33 cellular contexts compared by ENCODE assay signal in the genomic region with DNA sequence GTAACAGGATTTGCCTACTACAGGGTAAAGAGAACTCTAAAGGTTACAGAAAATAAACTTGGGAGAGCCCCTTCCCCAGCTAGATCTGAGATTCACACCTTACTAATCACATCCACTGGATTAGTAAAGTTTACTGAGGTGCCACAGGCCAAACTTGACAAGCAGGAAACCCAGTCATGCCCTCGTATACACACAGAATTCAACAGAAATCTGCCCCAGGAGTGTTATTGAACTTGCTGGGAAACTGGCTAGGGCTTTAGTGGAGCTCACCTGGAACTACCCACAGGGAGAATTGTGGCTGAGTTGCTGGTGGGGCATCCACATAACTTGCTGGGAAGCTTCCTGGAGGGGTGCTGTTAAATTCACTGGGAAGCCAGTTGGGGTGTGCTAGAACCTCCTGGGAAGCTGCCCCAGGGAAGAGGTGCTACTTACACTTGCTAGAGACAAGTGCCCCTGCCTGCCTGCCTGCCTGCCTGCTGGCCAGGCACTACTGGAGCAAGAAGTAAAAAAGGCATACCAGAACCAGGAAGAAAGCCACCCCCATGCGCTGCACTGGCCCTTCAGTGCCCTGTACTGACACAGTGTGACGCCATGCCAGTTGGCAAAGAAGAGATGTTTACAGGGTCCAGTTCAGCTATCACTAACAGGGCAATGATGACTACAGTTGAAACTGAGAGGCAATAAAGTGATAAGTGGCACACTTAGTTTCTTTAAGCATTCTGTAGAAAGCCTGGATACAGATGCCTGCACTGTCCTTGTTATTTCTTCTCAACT.
DNase-seq lines count a peak whose midpoint lies in the region; ATAC-seq and TF ChIP-seq lines count a peak whose summit lies in the region.
"Had no signal": no experiment of that assay in that cellular context is flagged by ENCODE, and none has a peak within 500 bp of the region (broad histone marks: within the 10 kb centered on the region; RNA-seq: fewer than 3 reads in every experiment).

No MANE protein-coding gene starts in this region.

- 68% methylated on average over 3 of the region's 3 CpGs; no CpG with 5 or more reads in 1 of the 2 donors for WGBS in transverse colon (ENCODE audit: low coverage in 1 of 2), 2 donors

- H3K36me3 Mint-ChIP-seq in activated T-cell treated with anti-CD3 and anti-CD28 coated beads, Interleukin-2, amount 50 U/mL, for 72 hours (ENCODE audit: insufficient read depth in 2 of 2), result peaks cover 0 to 11% of the 10 kb centered on the region in 2 donors
- peaks cover 62% of the 10 kb centered on the region for H3K36me3 Mint-ChIP-seq in activated T-cell treated with anti-CD3 and anti-CD28 coated beads, Interleukin-2, amount 50 U/mL, for 4 hours (ENCODE audit: insufficient read depth)

- H3K4me3 ChIP-seq in duodenal mucosa (ENCODE audit: low read depth in 1 of 2, low read length in 2 of 2), result no peak overlapping the region
- no peak overlapping the region for H3K4me3 ChIP-seq in transverse colon
- H3K4me3 ChIP-seq: A549, esophagus squamous epithelium, lung, testis had no signal

- peak overlapping the region in 1 of 2 donors; percentile 6 for H3K9ac ChIP-seq in duodenal mucosa (ENCODE audit: low read depth in 1 of 2, low read length in 2 of 2)

- H3K27me3 ChIP-seq in duodenal mucosa (ENCODE audit: control insufficient read depth in 1 of 2, insufficient read depth in 2 of 2, low read length in 2 of 2) (no peaks in the 10 kb centered on the region), transverse colon (no peaks in the 10 kb centered on the region)
- H3K27me3 ChIP-seq: esophagus squamous epithelium, foreskin keratinocyte, testis had no signal

- intact Hi-C loops in left colon (cut with DNase I, micrococcal nuclease), result no loop called here
- intact Hi-C loops in transverse colon (cut with DNase I; ENCODE audit: low total_unique reads), result no loop called here

- H3K36me3 ChIP-seq in duodenal mucosa (ENCODE audit: control insufficient read depth in 1 of 2, insufficient read depth in 2 of 2, low read length in 2 of 2) (peaks cover 9 to 16% of the 10 kb centered on the region in 2 donors), transverse colon (peaks cover 0 to 10% (median under 1%) of the 10 kb centered on the region in 4 donors)

- H3K9me3 ChIP-seq in duodenal mucosa (ENCODE audit: control insufficient read depth in 1 of 2, low read length in 2 of 2), result no peaks in the 10 kb centered on the region
- H3K9me3 ChIP-seq in transverse colon, result no peaks in the 10 kb centered on the region
- H3K9me3 ChIP-seq: A549, esophagus squamous epithelium, testis had no signal

- H3K27me3 Mint-ChIP-seq in activated T-cell treated with anti-CD3 and anti-CD28 coated beads, Interleukin-2, amount 50 U/mL, for 72 hours (ENCODE audit: low read depth), result no peaks in the 10 kb centered on the region
- no peaks in the 10 kb centered on the region for H3K27me3 Mint-ChIP-seq in activated T-cell treated with anti-CD3 and anti-CD28 coated beads, Interleukin-2, amount 50 U/mL, for 4 hours (ENCODE audit: low read depth)
- H3K27me3 Mint-ChIP-seq: activated CD4-positive, alpha-beta T cell treated with anti-CD3 and anti-CD28 coated beads, Interleukin-2, amount 10 ng/mL, durations not matched to agents 7 days and 5 days; activated T-cell treated with anti-CD3 and anti-CD28 coated beads, Interleukin-2, amount 50 U/mL, for 24 hours; central memory CD8-positive, alpha-beta T cell; natural killer cell treated with Interleukin-12 subunit alpha and Interleukin-12 subunit beta and Interleukin-15 and Interleukin-18, amount 100 ng/mL, for 72 hours had no signal

- no peaks in the 10 kb centered on the region for H3K9me3 Mint-ChIP-seq in activated T-cell treated with anti-CD3 and anti-CD28 coated beads, Interleukin-2, amount 50 U/mL, for 72 hours
- H3K9me3 Mint-ChIP-seq in activated T-cell treated with anti-CD3 and anti-CD28 coated beads, Interleukin-2, amount 50 U/mL, for 4 hours, result no peaks in the 10 kb centered on the region
- H3K9me3 Mint-ChIP-seq: activated CD4-positive, alpha-beta T cell treated with anti-CD3 and anti-CD28 coated beads, Interleukin-2, amount 10 ng/mL, durations not matched to agents 7 days and 5 days; activated T-cell treated with anti-CD3 and anti-CD28 coated beads, Interleukin-2, amount 50 U/mL, for 24 hours; central memory CD8-positive, alpha-beta T cell; natural killer cell treated with Interleukin-12 subunit alpha and Interleukin-12 subunit beta and Interleukin-15 and Interleukin-18, amount 100 ng/mL, for 72 hours; WTC11 had no signal

- no peak for TF ChIP-seq CTCF in transverse colon (IDR thresholded peaks at IDR 0.05)

- no peak for DNase-seq in activated T-cell treated with anti-CD3 and anti-CD28 coated beads, Interleukin-2, amount 50 U/mL, for 72 hours
- DNase-seq in activated T-cell treated with anti-CD3 and anti-CD28 coated beads, Interleukin-2, amount 50 U/mL, for 4 hours, result no peak
- DNase-seq in left colon, result peak; percentile 8 to 25
- peak; percentile 15 for DNase-seq in transverse colon
- no peak for DNase-seq in UCSD-AML1 (lab: John Stamatoyannopoulos, UW; ENCODE audit: unreplicated experiment)
- DNase-seq: activated CD4-positive, alpha-beta T cell treated with anti-CD3 and anti-CD28 coated beads, Interleukin-2, amount 10 ng/mL, durations not matched to agents 7 days and 5 days; activated naive CD4-positive, alpha-beta T cell treated with Interleukin-2 at 50 U/mL for 16 hours; activated T-cell treated with anti-CD3 and anti-CD28 coated beads, Interleukin-2, amount 50 U/mL, for 24 hours; DND-41; esophagus squamous epithelium; foreskin keratinocyte; GF-D8; GOT3; KBM-7; kidney; MM.1S; NCI-H1105 treated with DMSO at 0.1 percent for 48 hours; NCI-H1930; NCI-H2227 treated with DMSO at 0.1 percent for 48 hours; NCI-H526; occipital lobe; stimulated activated naive CD4-positive, alpha-beta T cell treated with Interleukin-2 at 50 U/mL for 16 hours; SW 1271; T-helper 9 cell; testis had no signal

- H3K4me1 Mint-ChIP-seq in activated T-cell treated with anti-CD3 and anti-CD28 coated beads, Interleukin-2, amount 50 U/mL, for 72 hours (ENCODE audit: low read depth), result peaks cover 11% of the 10 kb centered on the region
- no peaks in the 10 kb centered on the region for H3K4me1 Mint-ChIP-seq in activated T-cell treated with anti-CD3 and anti-CD28 coated beads, Interleukin-2, amount 50 U/mL, for 4 hours (ENCODE audit: low read depth)
- H3K4me1 Mint-ChIP-seq: activated CD4-positive, alpha-beta T cell treated with anti-CD3 and anti-CD28 coated beads, Interleukin-2, amount 10 ng/mL, durations not matched to agents 7 days and 5 days; central memory CD8-positive, alpha-beta T cell had no signal

- H3K4me1 ChIP-seq in duodenal mucosa (ENCODE audit: control insufficient read depth in 1 of 2, insufficient read depth in 2 of 2, low read length in 2 of 2) (peaks cover 8 to 15% of the 10 kb centered on the region in 2 donors), transverse colon (no peaks in the 10 kb centered on the region)
- H3K4me1 ChIP-seq: A549, foreskin keratinocyte, testis had no signal

- no peak for TF ChIP-seq POLR2A in transverse colon (IDR thresholded peaks at IDR 0.05)

- TF ChIP-seq EP300 in transverse colon (IDR thresholded peaks at IDR 0.05; ENCODE audit: low read depth), result no peak

- H3K27ac ChIP-seq in duodenal mucosa (ENCODE audit: low read depth, low read length), result peak overlapping the region; percentile 44
- no peak overlapping the region for H3K27ac ChIP-seq in transverse colon
- H3K27ac ChIP-seq: A549, foreskin keratinocyte, testis had no signal

- in situ Hi-C loops in transverse colon (cut with MboI; ENCODE audit: low pct_ligation_motif_present in 1 of 4, low pct_unique_long_range_greater_than_20kb in 1 of 4, low sequenced_read_pairs in 3 of 4), result no loop called here

- peak; percentile 39 to 54 for ATAC-seq in activated T-cell treated with anti-CD3 and anti-CD28 coated beads, Interleukin-2, amount 50 U/mL, for 72 hours (replicated peaks in 1 of 2)
- ATAC-seq in activated T-cell treated with anti-CD3 and anti-CD28 coated beads, Interleukin-2, amount 50 U/mL, for 4 hours, result no peak
- peak; percentile 85 for ATAC-seq in left colon
- ATAC-seq in GM21737 (IDR thresholded peaks at IDR 0.05; ENCODE audit: unreplicated experiment), result no peak
- ATAC-seq in GM21528 (IDR thresholded peaks at IDR 0.05; ENCODE audit: low FRiP score, unreplicated experiment), result no peak
- ATAC-seq: A549, foreskin keratinocyte, WTC11 had no signal

- no peak overlapping the region for H3K4me3 Mint-ChIP-seq in activated T-cell treated with anti-CD3 and anti-CD28 coated beads, Interleukin-2, amount 50 U/mL, for 72 hours
- H3K4me3 Mint-ChIP-seq in activated T-cell treated with anti-CD3 and anti-CD28 coated beads, Interleukin-2, amount 50 U/mL, for 4 hours, result no peak overlapping the region
- H3K4me3 Mint-ChIP-seq: activated CD4-positive, alpha-beta T cell treated with anti-CD3 and anti-CD28 coated beads, Interleukin-2, amount 10 ng/mL, durations not matched to agents 7 days and 5 days; activated T-cell treated with anti-CD3 and anti-CD28 coated beads, Interleukin-2, amount 50 U/mL, for 24 hours; central memory CD8-positive, alpha-beta T cell; natural killer cell treated with Interleukin-12 subunit alpha and Interleukin-12 subunit beta and Interleukin-15 and Interleukin-18, amount 100 ng/mL, for 72 hours; WTC11 had no signal

- H3K27ac Mint-ChIP-seq in activated T-cell treated with anti-CD3 and anti-CD28 coated beads, Interleukin-2, amount 50 U/mL, for 72 hours, result peak overlapping the region; percentile 24
- H3K27ac Mint-ChIP-seq: activated CD4-positive, alpha-beta T cell treated with anti-CD3 and anti-CD28 coated beads, Interleukin-2, amount 10 ng/mL, durations not matched to agents 7 days and 5 days; activated T-cell treated with anti-CD3 and anti-CD28 coated beads, Interleukin-2, amount 50 U/mL, for 24 hours; natural killer cell treated with Interleukin-12 subunit alpha and Interleukin-12 subunit beta and Interleukin-15 and Interleukin-18, amount 100 ng/mL, for 72 hours; WTC11 had no signal

Comparison
In these comparisons a context has a peak if more than half of its experiments do, and no peak if none do; other contexts are left out.
1. ATAC-seq: peak in activated T-cell treated with anti-CD3 and anti-CD28 coated beads, Interleukin-2, amount 50 U/mL, for 72 hours (2 of 2) and left colon (single experiment); none in activated T-cell treated with anti-CD3 and anti-CD28 coated beads, Interleukin-2, amount 50 U/mL, for 4 hours (0 of 2), GM21737 (single experiment) and GM21528 (single experiment).
2. DNase-seq: peak in left colon (2 of 2) and transverse colon (single experiment); none in activated T-cell treated with anti-CD3 and anti-CD28 coated beads, Interleukin-2, amount 50 U/mL, for 72 hours (0 of 2), activated T-cell treated with anti-CD3 and anti-CD28 coated beads, Interleukin-2, amount 50 U/mL, for 4 hours (single experiment) and UCSD-AML1 (single experiment).